22 cellular contexts compared by ENCODE assay signal in the genomic region with DNA sequence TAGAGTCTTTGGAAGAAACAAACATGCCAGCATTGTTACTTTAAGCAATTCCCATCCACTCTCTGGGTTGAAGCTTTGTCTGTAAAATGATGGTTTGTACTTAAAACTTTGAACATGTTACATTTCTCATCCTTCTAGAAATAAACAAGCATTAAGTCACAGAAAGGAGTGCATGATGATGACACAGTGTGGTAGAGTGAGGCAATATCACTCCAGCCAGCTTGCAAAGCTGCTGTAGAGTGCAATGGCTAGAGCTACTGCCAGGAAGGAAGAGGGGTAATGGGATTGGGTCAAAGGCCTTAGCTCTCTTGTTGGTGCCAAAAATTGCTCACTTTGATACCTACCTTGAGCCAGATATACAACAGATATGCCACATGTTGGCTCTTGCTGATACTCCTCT. TPM values are rescaled to one million over a fixed set of nuclear protein-coding genes. Genes with fewer than 3 reads are reported as not detected.
DNase-seq lines count a peak whose midpoint lies in the region; ATAC-seq, FAIRE-seq and TF ChIP-seq lines count a peak whose summit lies in the region.
"Had no signal": no experiment of that assay in that cellular context is flagged by ENCODE, and none has a peak within 500 bp of the region (broad histone marks: within the 10 kb centered on the region; RNA-seq: fewer than 3 reads in every experiment).

No MANE protein-coding gene starts in this region.

- POLR2A ChIA-PET in HepG2 (lab: Yijun Ruan, JAX), result no interaction called here

- H3K36me3 ChIP-seq in HepG2 (replicated peaks in 1 of 2; ENCODE audit: control insufficient read depth in 1 of 2, insufficient read depth in 2 of 2, low read length in 2 of 2) (no peaks in the 10 kb centered on the region), stomach (no peaks in the 10 kb centered on the region)
- H3K36me3 ChIP-seq: esophagus muscularis mucosa, prostate gland had no signal

- TF ChIP-seq CTCF in cardiac fibroblast (IDR thresholded peaks at IDR 0.05; ENCODE audit: low read depth, low read length), result no peak
- no peak for TF ChIP-seq CTCF in HepG2 (CRISPR knock-in tag; IDR thresholded peaks at IDR 0.05)
- TF ChIP-seq CTCF in stomach (IDR thresholded peaks at IDR 0.05), result no peak

- H3K9me3 ChIP-seq in HepG2 (ENCODE audit: low read length) (no peaks in the 10 kb centered on the region), stomach (no peaks in the 10 kb centered on the region)
- H3K9me3 ChIP-seq: esophagus muscularis mucosa, prostate gland had no signal

- TF ChIP-seq EP300 in HepG2 (IDR thresholded peaks at IDR 0.05; ENCODE audit: low read depth in 2 of 2, low read length in 2 of 2) (no peak), HepG2 (CRISPR knock-in tag; IDR thresholded peaks at IDR 0.05; ENCODE audit: borderline replicate concordance) (no peak), stomach (IDR thresholded peaks at IDR 0.05) (no peak)

- H3K27me3 ChIP-seq in HepG2 (ENCODE audit: control insufficient read depth in 1 of 2, insufficient read depth in 2 of 2, low read length in 2 of 2) (no peaks in the 10 kb centered on the region), stomach (no peaks in the 10 kb centered on the region)
- H3K27me3 ChIP-seq: esophagus muscularis mucosa had no signal

- H3K9ac ChIP-seq in HepG2 (ENCODE audit: insufficient read depth, low read depth, low read length), result no peak overlapping the region

- H3K79me2 ChIP-seq in HepG2 (ENCODE audit: insufficient read depth, low read length), result no peaks in the 10 kb centered on the region

- no TSS peak for BruUV-seq in HepG2 (replicated peaks; lab: Mats Ljungman, UMichigan)

- no peak for FAIRE-seq in HepG2 (lab: Jason Lieb, UNC)
- FAIRE-seq: RCC 7860 had no signal

- TF ChIP-seq POLR2A in HepG2 (IDR thresholded peaks at IDR 0.05; ENCODE audit: insufficient read depth in 1 of 2, low read depth in 2 of 2, low read length in 2 of 2) (no peak), stomach (IDR thresholded peaks at IDR 0.05) (no peak)

- in situ Hi-C loops in HepG2 (cut with HindIII; ENCODE audit: extremely low pct_ligation_motif_present, low pct_unique_long_range_greater_than_20kb), result loop anchor here (10.0 kb wide), 2 partner anchors 371 to 521 kb away; no protein-coding TSS in a partner anchor

- no peak overlapping the region for H2AFZ ChIP-seq in HepG2 (ENCODE audit: low read length)

- TF ChIP-seq RAD21 in HepG2 (CRISPR knock-in tag; IDR thresholded peaks at IDR 0.05), result no peak

- H3K27ac ChIP-seq in HepG2 (ENCODE audit: extremely low read length, insufficient read depth, low read length), result no peak overlapping the region
- no peak overlapping the region for H3K27ac ChIP-seq in stomach
- H3K27ac ChIP-seq: esophagus muscularis mucosa, prostate gland had no signal

- CTCF ChIA-PET in HepG2 (lab: Yijun Ruan, JAX; ENCODE audit: low intra/inter-chr PET ratio, low total read pairs), result no interaction called here

- H3K4me3 ChIP-seq in cardiac fibroblast (replicated peaks in 1 of 2; ENCODE audit: low read depth in 2 of 2, low read length in 2 of 2) (no peak overlapping the region), HepG2 (replicated peaks in 1 of 3; ENCODE audit: insufficient read depth in 1 of 3, low read depth in 2 of 3, low read length in 3 of 3) (no peak overlapping the region), stomach (no peak overlapping the region)
- H3K4me3 ChIP-seq: esophagus muscularis mucosa, prostate gland had no signal

- H3K4me1 ChIP-seq in HepG2 (ENCODE audit: insufficient read depth, low read length) (no peaks in the 10 kb centered on the region), stomach (no peaks in the 10 kb centered on the region)
- H3K4me1 ChIP-seq: esophagus muscularis mucosa, prostate gland had no signal

- DNase-seq in AML-193 (lab: John Stamatoyannopoulos, UW), result peak; percentile 23 to 37
- peak; percentile 31 for DNase-seq in MV-4-11 (lab: John Stamatoyannopoulos, UW)
- DNase-seq in cardiac fibroblast (ENCODE audit: low read depth in 2 of 2), result peak; percentile 32 to 38
- DNase-seq in HepG2 (ENCODE audit: low spot score), result no peak
- no peak for DNase-seq in stimulated activated naive CD4-positive, alpha-beta T cell treated with Interleukin-2 at 50 U/mL for 16 hours (lab: John Stamatoyannopoulos, UW)
- DNase-seq in stomach, result no peak
- DNase-seq: activated CD4-positive, CD25-positive, alpha-beta regulatory T cell; activated CD8-positive, alpha-beta T cell treated with anti-CD3 and anti-CD28 coated beads for 36 hours; activated T-cell treated with anti-CD3 and anti-CD28 coated beads, Interleukin-2, amount 50 U/mL, for 1 hour; anterior cingulate cortex; cerebellar nuclear complex; DMS79; effector memory CD4-positive, alpha-beta T cell; H9; immature natural killer cell; NCI-H69; stimulated activated CD4-positive, alpha-beta T cell treated with anti-CD3 and anti-CD28 coated beads, Interleukin-1b, Interleukin-23, amount 100 ng/mL, for 48 hours; stimulated activated naive B cell treated with anti-CD40 and anti-IgM and Interleukin-4, amounts not matched to agents 10 μg/mL and 1 μg/mL and 100 μg/mL, for 72 hours had no signal

- intact Hi-C loops in HepG2 (cut with micrococcal nuclease; ENCODE audit: unreplicated experiment), result loop anchor here (10.0 kb wide), 1 partner anchor 341 kb away; no protein-coding TSS in a partner anchor
- intact Hi-C loops in stomach (cut with DNase I; ENCODE audit: low total_unique reads), result no loop called here

- H4K20me1 ChIP-seq in HepG2 (ENCODE audit: insufficient read depth, low read length), result no peaks in the 10 kb centered on the region

- ATAC-seq in HepG2, result no peak
- ATAC-seq in HG03108 (IDR thresholded peaks at IDR 0.05; ENCODE audit: unreplicated experiment), result no peak
- ATAC-seq: activated CD8-positive, alpha-beta T cell treated with anti-CD3 and anti-CD28 coated beads for 36 hours; stimulated activated naive B cell treated with anti-CD40 and anti-IgM and Interleukin-4, amounts not matched to agents 10 μg/mL and 1 μg/mL and 100 μg/mL, for 72 hours had no signal

- no peak overlapping the region for H3K4me2 ChIP-seq in HepG2 (ENCODE audit: low read depth, low read length)

RNA-seq across cellular contexts. Expression of a gene that starts 12.3 kb away (rescaled TPM):
- total RNA-seq in HepG2 (2016; rRNA removed; fragmentation: Illumina TruSeq; extraction: Trizol) (8.5 and 17.4 TPM in 2 replicates), stomach (10 to 100 TPM in 3 of 5 donors, 1 to 10 TPM in 2; 2.6 to 12.1 (median 11.2) TPM)
- 1.7 and 1.9 TPM in 2 replicates for total RNA-seq in HepG2 (2016; cell fraction: cytosol; rRNA removed; fragmentation: Illumina TruSeq; extraction: Trizol; ENCODE audit: low read depth)
- total RNA-seq in HepG2 (2016; cell fraction: insoluble cytoplasmic fraction; rRNA removed; fragmentation: Illumina TruSeq; extraction: Trizol), result 9.8 and 13.8 TPM in 2 replicates
- 6.7 and 7.0 TPM in 2 replicates for total RNA-seq in HepG2 (2016; cell fraction: membrane; rRNA removed; fragmentation: Illumina TruSeq; extraction: Trizol)
- 4.9 and 5.3 TPM in 2 replicates for total RNA-seq in HepG2 (2016; cell fraction: nucleus; rRNA removed; fragmentation: Illumina TruSeq; extraction: Trizol)
- polyA plus RNA-seq in HepG2 (2011; rRNA removed) (4.9 and 5.9 TPM in 2 replicates), stomach (1 to 10 TPM; 2.6 to 6.3 (median 4.5) TPM)
- polyA plus RNA-seq in HepG2 (2011; cell fraction: cytosol; rRNA removed), result 3.0 and 3.7 TPM in 2 replicates
- polyA plus RNA-seq in HepG2 (2011; cell fraction: nucleus; rRNA removed), result 1.5 and 2.0 TPM in 2 replicates
- polyA plus RNA-seq in HepG2 (2012), result 3.7 and 5.0 TPM in 2 replicates
- 1.1 and 1.5 TPM in 2 replicates for polyA plus RNA-seq in HepG2 (2016; cell fraction: cytosol; fragmentation: Illumina TruSeq; extraction: Trizol; ENCODE audit: low read depth)
- polyA plus RNA-seq in HepG2 (2016; cell fraction: insoluble cytoplasmic fraction; fragmentation: Illumina TruSeq; extraction: Trizol; ENCODE audit: low read depth), result 12.7 and 16.0 TPM in 2 replicates
- 4.3 and 4.7 TPM in 2 replicates for polyA plus RNA-seq in HepG2 (2016; cell fraction: membrane; fragmentation: Illumina TruSeq; extraction: Trizol; ENCODE audit: low read depth)
- polyA plus RNA-seq in HepG2 (2016; cell fraction: nucleus; fragmentation: Illumina TruSeq; extraction: Trizol; ENCODE audit: insufficient read depth, low read depth), result 5.6 and 6.8 TPM in 2 replicates
- polyA minus RNA-seq in HepG2 (2011; rRNA and poly(A)+ RNA removed; ENCODE audit: low replicate concordance), result 2.7 and 8.9 TPM in 2 replicates
- polyA minus RNA-seq in HepG2 (2011; cell fraction: cytosol; rRNA and poly(A)+ RNA removed), result 3.9 and 4.8 TPM in 2 replicates
- polyA minus RNA-seq in HepG2 (2011; cell fraction: nucleus; rRNA and poly(A)+ RNA removed), result 4.2 and 4.7 TPM in 2 replicates

Comparison
In these comparisons a context has a peak if more than half of its experiments do, and no peak if none do; other contexts are left out.
1. DNase-seq: peak in AML-193 (2 of 2), MV-4-11 (single experiment) and cardiac fibroblast (2 of 2); none in HepG2 (single experiment), stimulated activated naive CD4-positive, alpha-beta T cell treated with Interleukin-2 at 50 U/mL for 16 hours (single experiment) and stomach (single experiment).